Comparison of ENCODE assay signal across 21 cellular contexts in genomic region chr5:135229122-135229521, GRCh38.
DNase-seq lines count a peak whose midpoint lies in the region; ATAC-seq, FAIRE-seq and TF ChIP-seq lines count a peak whose summit lies in the region.
"Had no signal": no experiment of that assay in that cellular context is flagged by ENCODE, and none has a peak within 500 bp of the region (broad histone marks: within the 10 kb centered on the region; RNA-seq: fewer than 3 reads in every experiment).

No MANE protein-coding gene starts in this region.

- POLR2A ChIA-PET in HepG2 (lab: Yijun Ruan, JAX): interaction anchor here (1.0 to 1.5 kb wide), 4 partner anchors 13 to 80 kb away, joined by 3 to 13 read pairs (median 4); no protein-coding TSS in a partner anchor

- H3K9ac ChIP-seq in HepG2 (ENCODE audit: insufficient read depth, low read depth, low read length) (no peak overlapping the region), neuronal stem cell (ENCODE audit: low read depth, low read length, poor library complexity) (no peak overlapping the region)
- H3K9ac ChIP-seq: GM23248 had no signal

- no TSS peak for BruUV-seq in HepG2 (replicated peaks; lab: Mats Ljungman, UMichigan)

- no peaks in the 10 kb centered on the region for H3K79me1 ChIP-seq in neuronal stem cell (ENCODE audit: low read depth, low read length)

- H3K4me3 ChIP-seq in HepG2 (replicated peaks in 1 of 3; ENCODE audit: insufficient read depth in 1 of 3, low read depth in 2 of 3, low read length in 3 of 3): no peak overlapping the region
- no peak overlapping the region for H3K4me3 ChIP-seq in right lobe of liver
- H3K4me3 ChIP-seq in esophagus squamous epithelium: no peak overlapping the region
- H3K4me3 ChIP-seq in neuronal stem cell (ENCODE audit: low read length in 2 of 2): no peak overlapping the region
- no peak overlapping the region for H3K4me3 ChIP-seq in vagina
- H3K4me3 ChIP-seq: A549, GM23248 had no signal

- intact Hi-C loops in HepG2 (cut with micrococcal nuclease; ENCODE audit: unreplicated experiment): no loop called here
- intact Hi-C loops in right lobe of liver (cut with DNase I): no loop called here
- intact Hi-C loops in esophagus squamous epithelium (cut with DNase I): no loop called here
- intact Hi-C loops in vagina (cut with DNase I): no loop called here

- H4K91ac ChIP-seq in neuronal stem cell (ENCODE audit: low read depth, low read length, poor library complexity): no peak overlapping the region

- no peaks in the 10 kb centered on the region for H3K79me2 ChIP-seq in HepG2 (ENCODE audit: insufficient read depth, low read length)

- H3K23ac ChIP-seq in neuronal stem cell (ENCODE audit: low read depth, low read length, poor library complexity): no peak overlapping the region

- H3K27me3 ChIP-seq in HepG2 (ENCODE audit: control insufficient read depth in 1 of 2, insufficient read depth in 2 of 2, low read length in 2 of 2) (no peaks in the 10 kb centered on the region), right lobe of liver (no peaks in the 10 kb centered on the region), esophagus squamous epithelium (no peaks in the 10 kb centered on the region), neuronal stem cell (ENCODE audit: control insufficient read depth in 3 of 3, insufficient read depth in 3 of 3, low read depth in 1 of 3, low read length in 3 of 3) (peaks cover 0 to 33% (median 0%) of the 10 kb centered on the region in 3 experiments), vagina (no peaks in the 10 kb centered on the region)

- H3K4ac ChIP-seq in neuronal stem cell (ENCODE audit: low read length): no peak overlapping the region

- H3K4me1 ChIP-seq in HepG2 (ENCODE audit: insufficient read depth, low read length) (peaks cover 71% of the 10 kb centered on the region), right lobe of liver (no peaks in the 10 kb centered on the region), esophagus squamous epithelium (peaks cover 39 to 96% (median 67%) of the 10 kb centered on the region in 3 donors), neuronal stem cell (ENCODE audit: control insufficient read depth in 2 of 2, insufficient read depth in 1 of 2, low read depth in 1 of 2, low read length in 2 of 2) (peaks cover 0 to 4% of the 10 kb centered on the region in 2 donors), vagina (peaks cover 54% of the 10 kb centered on the region)

- no peak for ATAC-seq in HepG2
- ATAC-seq in right lobe of liver: no peak
- ATAC-seq: A549 had no signal

- WGBS in HepG2 (ENCODE audit: low lambda C conversion rate): 100% methylated on average over 2 of the region's 2 CpGs
- WGBS in right lobe of liver (ENCODE audit: insufficient coverage, low coverage, low lambda C conversion rate, missing lambda C conversion rate): no CpG with 5 or more reads among the region's 2 CpGs
- WGBS in esophagus squamous epithelium, 2 donors: 88 to 100% methylated on average over 2 of the region's 2 CpGs
- WGBS in neuronal stem cell (ENCODE audit: extremely low coverage in 2 of 2, insufficient read length in 2 of 2, insufficient replicate concordance in 1 of 2), 2 donors: no CpG with 5 or more reads among the region's 2 CpGs

- H3K36me3 ChIP-seq in HepG2 (replicated peaks in 1 of 2; ENCODE audit: control insufficient read depth in 1 of 2, insufficient read depth in 2 of 2, low read length in 2 of 2) (no peaks in the 10 kb centered on the region), right lobe of liver (no peaks in the 10 kb centered on the region), esophagus squamous epithelium (no peaks in the 10 kb centered on the region), neuronal stem cell (replicated peaks in 1 of 2; ENCODE audit: control insufficient read depth in 2 of 2, insufficient read depth in 2 of 2, low read length in 2 of 2) (no peaks in the 10 kb centered on the region), vagina (no peaks in the 10 kb centered on the region)

- DNase-seq in HepG2 (ENCODE audit: low spot score): no peak
- DNase-seq in right lobe of liver: no peak
- DNase-seq in esophagus squamous epithelium (lab: John Stamatoyannopoulos, UW): no peak
- no peak for DNase-seq in neuronal stem cell (ENCODE audit: low spot score)
- DNase-seq in vagina (ENCODE audit: extremely low spot score in 2 of 2): no peak
- DNase-seq in activated effector memory CD4-positive, alpha-beta T cell treated with anti-CD3 and anti-CD28 coated beads, Interleukin-2, amount 50 U/mL, for 16 hours: no peak
- no peak for DNase-seq in GM13976 (ENCODE audit: low spot score)
- no peak for DNase-seq in NCI-H1092 treated with DMSO at 0.1 percent for 48 hours (lab: John Stamatoyannopoulos, UW)
- DNase-seq: C1 segment of cervical spinal cord; CD4-positive, CD25-positive, alpha-beta regulatory T cell; COR-L47; GM23248; HCEC 1CT had no signal

- H3K9me3 ChIP-seq in HepG2 (ENCODE audit: low read length): no peaks in the 10 kb centered on the region
- no peaks in the 10 kb centered on the region for H3K9me3 ChIP-seq in right lobe of liver
- H3K9me3 ChIP-seq in esophagus squamous epithelium: no peaks in the 10 kb centered on the region
- H3K9me3 ChIP-seq in neuronal stem cell (replicated peaks in 1 of 2; ENCODE audit: control insufficient read depth in 2 of 2, insufficient read depth in 1 of 2, low read depth in 1 of 2, low read length in 2 of 2): no peaks in the 10 kb centered on the region
- no peaks in the 10 kb centered on the region for H3K9me3 ChIP-seq in vagina
- H3K9me3 ChIP-seq: A549 had no signal

- H2BK15ac ChIP-seq in neuronal stem cell (ENCODE audit: low read length): no peak overlapping the region

- TF ChIP-seq POLR2A in HepG2 (IDR thresholded peaks at IDR 0.05; ENCODE audit: insufficient read depth in 1 of 2, low read depth in 2 of 2, low read length in 2 of 2): no peak
- TF ChIP-seq POLR2A in right lobe of liver (IDR thresholded peaks at IDR 0.05): no peak
- no peak for TF ChIP-seq POLR2A in esophagus squamous epithelium (IDR thresholded peaks at IDR 0.05)
- TF ChIP-seq POLR2A in vagina (IDR thresholded peaks at IDR 0.05): no peak

- peak overlapping the region; percentile 57 for H3K4me2 ChIP-seq in HepG2 (ENCODE audit: low read depth, low read length)
- no peak overlapping the region for H3K4me2 ChIP-seq in neuronal stem cell (ENCODE audit: insufficient read depth, low read length, poor library complexity, severe bottlenecking)

- peak overlapping the region; percentile 3 for H2AK5ac ChIP-seq in neuronal stem cell (ENCODE audit: low read depth, low read length)

- no peak overlapping the region for H3K14ac ChIP-seq in neuronal stem cell (ENCODE audit: low read length)

- H4K20me1 ChIP-seq in HepG2 (ENCODE audit: insufficient read depth, low read length): no peaks in the 10 kb centered on the region

- no peak overlapping the region for H4K8ac ChIP-seq in neuronal stem cell (ENCODE audit: low read depth, low read length)

- H3K27ac ChIP-seq in HepG2 (ENCODE audit: extremely low read length, insufficient read depth, low read length) (peak overlapping the region; percentile 68), right lobe of liver (no peak overlapping the region), esophagus squamous epithelium (peak overlapping the region; percentile 86 to 90 (median 88)), neuronal stem cell (replicated peaks; ENCODE audit: low read length) (no peak overlapping the region), vagina (peak overlapping the region; percentile 27)
- H3K27ac ChIP-seq: 22Rv1, GM23248 had no signal

- FAIRE-seq in HepG2 (lab: Jason Lieb, UNC): no peak
- FAIRE-seq: A549, D721Med, G401.6, GM12891, GM18507, H54, HTR-8/SVneo had no signal

- CTCF ChIA-PET in HepG2 (lab: Yijun Ruan, JAX; ENCODE audit: low intra/inter-chr PET ratio, low total read pairs): no interaction called here

- TF ChIP-seq CTCF in HepG2 (CRISPR knock-in tag; IDR thresholded peaks at IDR 0.05): no peak
- no peak for TF ChIP-seq CTCF in right lobe of liver (IDR thresholded peaks at IDR 0.05)
- TF ChIP-seq CTCF in esophagus squamous epithelium (IDR thresholded peaks at IDR 0.05): no peak
- no peak for TF ChIP-seq CTCF in vagina (IDR thresholded peaks at IDR 0.05)
- TF ChIP-seq CTCF in GM13976 (IDR thresholded peaks at IDR 0.05; ENCODE audit: borderline replicate concordance, control extremely low read depth, extremely low read depth, insufficient read depth, missing control alignments): no peak

- TF ChIP-seq EP300 in HepG2 (IDR thresholded peaks at IDR 0.05; ENCODE audit: low read depth in 2 of 2, low read length in 2 of 2): no peak
- TF ChIP-seq EP300 in HepG2 (CRISPR knock-in tag; IDR thresholded peaks at IDR 0.05; ENCODE audit: borderline replicate concordance): no peak

- H2BK5ac ChIP-seq in neuronal stem cell (ENCODE audit: low read length): no peak overlapping the region

- no peak overlapping the region for H3K18ac ChIP-seq in neuronal stem cell (ENCODE audit: low read length)

- H2AFZ ChIP-seq in HepG2 (ENCODE audit: low read length) (no peak overlapping the region), neuronal stem cell (ENCODE audit: low read length) (no peak overlapping the region)
- H2AFZ ChIP-seq: GM23248 had no signal

- in situ Hi-C loops in HepG2 (cut with HindIII; ENCODE audit: extremely low pct_ligation_motif_present, low pct_unique_long_range_greater_than_20kb) (no loop called here), GM13976 (cut with MboI; ENCODE audit: low sequenced_read_pairs, unreplicated experiment) (no loop called here)

- no peak overlapping the region for H2BK120ac ChIP-seq in neuronal stem cell (ENCODE audit: low read depth, low read length)

- TF ChIP-seq RAD21 in HepG2 (CRISPR knock-in tag; IDR thresholded peaks at IDR 0.05): no peak

- peak overlapping the region; percentile 18 for H2BK12ac ChIP-seq in neuronal stem cell (ENCODE audit: low read length)

TF ChIP-seq in HepG2, 621 proteins besides CTCF, POLR2A, EP300 and RAD21:
- TF ChIP-seq ZNF839 (CRISPR knock-in tag; IDR thresholded peaks at IDR 0.05; ENCODE audit: borderline replicate concordance): peak; percentile 3; the same call in 1 of the 2 replicates
- no peak for TF ChIP-seq SMARCC2 (IDR thresholded peaks at IDR 0.05)
- no peak for TF ChIP-seq TGIF2 (CRISPR knock-in tag; IDR thresholded peaks at IDR 0.05)

Comparison
In these comparisons a context has a peak if more than half of its experiments do, and no peak if none do; other contexts are left out.
1. H3K27ac ChIP-seq: peak in HepG2 (single experiment), esophagus squamous epithelium (4 of 4) and vagina (single experiment); none in right lobe of liver (0 of 3) and neuronal stem cell (single experiment).